In genomic region chr3:84077479-84077878, GRCh38 we compare ENCODE assay signal across 14 cellular contexts.
DNase-seq lines count a peak whose midpoint lies in the region; ATAC-seq, FAIRE-seq and TF ChIP-seq lines count a peak whose summit lies in the region.
"Had no signal": no experiment of that assay in that cellular context is flagged by ENCODE, and none has a peak within 500 bp of the region (broad histone marks: within the 10 kb centered on the region; RNA-seq: fewer than 3 reads in every experiment).

No MANE protein-coding gene starts in this region.

- no peak overlapping the region for H3K27ac ChIP-seq in A549
- H3K27ac ChIP-seq in uterus: no peak overlapping the region
- H3K27ac ChIP-seq in CD8-positive, alpha-beta memory T cell (ENCODE audit: low read depth, low read length): no peak overlapping the region

- peak; percentile 20; the same call in 1 of the 3 replicates for TF ChIP-seq CTCF in A549 (IDR thresholded peaks at IDR 0.05)
- TF ChIP-seq CTCF in epithelial cell of esophagus (IDR thresholded peaks at IDR 0.05; ENCODE audit: insufficient read depth, low read depth, low read length, missing control alignments): peak; percentile 67
- no peak for TF ChIP-seq CTCF in uterus (IDR thresholded peaks at IDR 0.05)

- H3K36me3 Mint-ChIP-seq in CD8-positive, alpha-beta memory T cell: no peaks in the 10 kb centered on the region
- H3K36me3 Mint-ChIP-seq: activated naive CD4-positive, alpha-beta T cell treated with anti-CD3 and anti-CD28 coated beads, Interleukin-2, amount 50 U/mL, for 24 hours; CD4-positive, CD25-positive, alpha-beta regulatory T cell; natural killer cell treated with Interleukin-12 subunit alpha and Interleukin-12 subunit beta and Interleukin-15 and Interleukin-18, amount 100 ng/mL, for 72 hours had no signal

- H3K9me3 Mint-ChIP-seq in CD8-positive, alpha-beta memory T cell: peaks cover 2 to 14% (median 12%) of the 10 kb centered on the region in 5 donors

- POLR2A ChIA-PET in A549 (lab: Yijun Ruan, JAX): no interaction called here
- POLR2A ChIA-PET in CD8-positive, alpha-beta memory T cell (lab: Charles Lee): no interaction called here

- TF ChIP-seq EP300 in A549 (IDR thresholded peaks at IDR 0.05): no peak

- no peaks in the 10 kb centered on the region for H3K27me3 Mint-ChIP-seq in CD8-positive, alpha-beta memory T cell
- H3K27me3 Mint-ChIP-seq: activated naive CD4-positive, alpha-beta T cell treated with anti-CD3 and anti-CD28 coated beads, Interleukin-2, amount 50 U/mL, for 24 hours; CD4-positive, CD25-positive, alpha-beta regulatory T cell; natural killer cell treated with Interleukin-12 subunit alpha and Interleukin-12 subunit beta and Interleukin-15 and Interleukin-18, amount 100 ng/mL, for 72 hours had no signal

- CTCF ChIA-PET in A549 (lab: Yijun Ruan, JAX): no interaction called here
- CTCF ChIA-PET in CD8-positive, alpha-beta memory T cell (lab: Charles Lee): no interaction called here

- H3K4me3 ChIP-seq in A549: no peak overlapping the region
- H3K4me3 ChIP-seq in epithelial cell of esophagus (ENCODE audit: low read length): no peak overlapping the region
- H3K4me3 ChIP-seq in uterus: no peak overlapping the region
- no peak overlapping the region for H3K4me3 ChIP-seq in CD8-positive, alpha-beta memory T cell (ENCODE audit: low read length)
- H3K4me3 ChIP-seq: MG63 had no signal

- FAIRE-seq in A549 (lab: Jason Lieb, UNC): no peak

- DNase-seq in A549 (ENCODE audit: low read depth in 1 of 2, low spot score in 1 of 2) (no peak), OCI-M1 (lab: John Stamatoyannopoulos, UW) (peak; percentile 7), epithelial cell of esophagus (ENCODE audit: low read depth) (peak; percentile 44), islet precursor cell (no peak), uterus (no peak), mucosa of gallbladder (ENCODE audit: low spot score) (no peak)
- no peak for DNase-seq in CD8-positive, alpha-beta memory T cell
- DNase-seq: CD4-positive, CD25-positive, alpha-beta regulatory T cell; left cardiac atrium; MG63 had no signal

- H3K9me3 ChIP-seq in A549 (no peaks in the 10 kb centered on the region), uterus (no peaks in the 10 kb centered on the region)
- H3K9me3 ChIP-seq in CD8-positive, alpha-beta memory T cell (ENCODE audit: low read length): no peaks in the 10 kb centered on the region
- H3K9me3 ChIP-seq: MG63 had no signal

- peaks cover 0 to 3% of the 10 kb centered on the region in 2 donors for H3K27me3 ChIP-seq in uterus
- no peaks in the 10 kb centered on the region for H3K27me3 ChIP-seq in CD8-positive, alpha-beta memory T cell (ENCODE audit: insufficient read depth, low read length, poor library complexity, severe bottlenecking)
- H3K27me3 ChIP-seq: MG63 had no signal

- peak in 1 of 2 experiments; percentile 37; a peak in 2 of 5 replicates for TF ChIP-seq RAD21 in A549 (conservative IDR thresholded peaks at IDR 0.05 in 1 of 2, IDR thresholded peaks at IDR 0.05 in 1 of 2)

- no peaks in the 10 kb centered on the region for H3K36me3 ChIP-seq in uterus
- H3K36me3 ChIP-seq in CD8-positive, alpha-beta memory T cell (ENCODE audit: insufficient read depth, low read length): no peaks in the 10 kb centered on the region
- H3K36me3 ChIP-seq: MG63 had no signal

- H3K4me2 ChIP-seq in A549: no peak overlapping the region

- H3K4me1 ChIP-seq in A549 (no peaks in the 10 kb centered on the region), uterus (no peaks in the 10 kb centered on the region)
- no peaks in the 10 kb centered on the region for H3K4me1 ChIP-seq in CD8-positive, alpha-beta memory T cell (ENCODE audit: insufficient read depth, low read length)

- intact Hi-C loops in uterus (cut with DNase I; ENCODE audit: low total_unique reads): no loop called here

- ATAC-seq in A549 (no peak), GM18858 (IDR thresholded peaks at IDR 0.05; ENCODE audit: unreplicated experiment) (peak; percentile 49)
- ATAC-seq: left cardiac atrium; natural killer cell treated with Interleukin-12 subunit alpha and Interleukin-12 subunit beta and Interleukin-15 and Interleukin-18, amount 100 ng/mL, for 72 hours had no signal

- no peak for TF ChIP-seq POLR2A in A549 (IDR thresholded peaks at IDR 0.05; ENCODE audit: low read length)
- TF ChIP-seq POLR2A in uterus (IDR thresholded peaks at IDR 0.05): no peak

- H3K27ac Mint-ChIP-seq in CD8-positive, alpha-beta memory T cell: no peak overlapping the region
- H3K27ac Mint-ChIP-seq: activated naive CD4-positive, alpha-beta T cell treated with anti-CD3 and anti-CD28 coated beads, Interleukin-2, amount 50 U/mL, for 24 hours; CD4-positive, CD25-positive, alpha-beta regulatory T cell; natural killer cell treated with Interleukin-12 subunit alpha and Interleukin-12 subunit beta and Interleukin-15 and Interleukin-18, amount 100 ng/mL, for 72 hours; T-helper 2 cell treated with Interferon-gamma antibody and Interleukin-4, amounts not matched to agents 5 μg/mL and 100 μg/mL, for 36 hours had no signal

- no peak overlapping the region for H3K4me3 Mint-ChIP-seq in CD8-positive, alpha-beta memory T cell
- H3K4me3 Mint-ChIP-seq: activated naive CD4-positive, alpha-beta T cell treated with anti-CD3 and anti-CD28 coated beads, Interleukin-2, amount 50 U/mL, for 24 hours; CD4-positive, CD25-positive, alpha-beta regulatory T cell; natural killer cell treated with Interleukin-12 subunit alpha and Interleukin-12 subunit beta and Interleukin-15 and Interleukin-18, amount 100 ng/mL, for 72 hours; T-helper 2 cell treated with Interferon-gamma antibody and Interleukin-4, amounts not matched to agents 5 μg/mL and 100 μg/mL, for 36 hours had no signal

- WGBS in A549 (ENCODE audit: missing lambda C conversion rate): 27% methylated on average over 3 of the region's 3 CpGs

- no peaks in the 10 kb centered on the region for H3K4me1 Mint-ChIP-seq in CD8-positive, alpha-beta memory T cell
- H3K4me1 Mint-ChIP-seq: activated naive CD4-positive, alpha-beta T cell treated with anti-CD3 and anti-CD28 coated beads, Interleukin-2, amount 50 U/mL, for 24 hours; CD4-positive, CD25-positive, alpha-beta regulatory T cell had no signal

TF ChIP-seq in A549, 52 proteins besides CTCF, POLR2A, EP300 and RAD21:
- TF ChIP-seq EHMT2 (IDR thresholded peaks at IDR 0.05; ENCODE audit: low read depth): no peak

Comparison
In these comparisons a context has a peak if more than half of its experiments do, and no peak if none do; other contexts are left out.
1. DNase-seq: peak in OCI-M1 (single experiment) and epithelial cell of esophagus (single experiment); none in A549 (0 of 2), islet precursor cell (single experiment), uterus (0 of 2), mucosa of gallbladder (single experiment) and CD8-positive, alpha-beta memory T cell (0 of 5).
2. CTCF ChIP-seq: peak in A549 (single experiment) and epithelial cell of esophagus (single experiment); none in uterus (0 of 4).